In genomic region chr1:55317673-55318072, GRCh38 we compare ENCODE assay signal across 21 cellular contexts.
DNase-seq lines count a peak whose midpoint lies in the region; ATAC-seq, FAIRE-seq and TF ChIP-seq lines count a peak whose summit lies in the region.
"Had no signal": no experiment of that assay in that cellular context is flagged by ENCODE, and none has a peak within 500 bp of the region (broad histone marks: within the 10 kb centered on the region; RNA-seq: fewer than 3 reads in every experiment).

No MANE protein-coding gene starts in this region.

- no peak overlapping the region for H3K4me3 ChIP-seq in BLaER1
- H3K4me3 ChIP-seq in IMR-90 (ENCODE audit: insufficient read depth, low read depth, low read length): no peak overlapping the region
- no peak overlapping the region for H3K4me3 ChIP-seq in bronchial epithelial cell (ENCODE audit: low read depth, low read length)
- no peak overlapping the region for H3K4me3 ChIP-seq in right lobe of liver
- H3K4me3 ChIP-seq in H7 (ENCODE audit: insufficient read depth, low read depth, low read length): no peak overlapping the region
- H3K4me3 ChIP-seq: GM12878 had no signal

- H2AK9ac ChIP-seq in IMR-90 (replicated peaks; ENCODE audit: low read depth, low read length, poor library complexity): no peak overlapping the region

- H4K20me1 ChIP-seq in BLaER1 (no peaks in the 10 kb centered on the region), IMR-90 (ENCODE audit: insufficient read depth, low read length) (no peaks in the 10 kb centered on the region)

- no peak overlapping the region for H3K4ac ChIP-seq in IMR-90 (ENCODE audit: low read depth, low read length)

- no peak overlapping the region for H2BK15ac ChIP-seq in IMR-90 (ENCODE audit: low read depth, low read length)

- TF ChIP-seq CTCF in IMR-90 (conservative IDR thresholded peaks at IDR 0.05; ENCODE audit: low read depth, low read length): no peak
- no peak for TF ChIP-seq CTCF in bronchial epithelial cell (IDR thresholded peaks at IDR 0.05; ENCODE audit: insufficient read depth, low read length, severe bottlenecking)
- no peak for TF ChIP-seq CTCF in right lobe of liver (IDR thresholded peaks at IDR 0.05)

- H4K5ac ChIP-seq in IMR-90 (ENCODE audit: low read depth, low read length): no peak overlapping the region

- H3K4me2 ChIP-seq in BLaER1: peak overlapping the region; percentile 51
- H3K4me2 ChIP-seq in IMR-90 (ENCODE audit: low read depth, low read length): no peak overlapping the region
- H3K4me2 ChIP-seq: KMS-11, SK-N-SH had no signal

- H2BK20ac ChIP-seq in IMR-90 (ENCODE audit: low read depth, low read length): no peak overlapping the region

- no peaks in the 10 kb centered on the region for H3K79me1 ChIP-seq in IMR-90 (ENCODE audit: low read depth in 1 of 2, low read length in 2 of 2)

- H3K27me3 ChIP-seq in BLaER1 (no peaks in the 10 kb centered on the region), IMR-90 (ENCODE audit: control insufficient read depth, insufficient read depth, low read length) (0 out of 2 replicates have a peak, but pooled peaks cover 2% of the 10 kb centered on the region), bronchial epithelial cell (ENCODE audit: control insufficient read depth, insufficient read depth, low read length) (no peaks in the 10 kb centered on the region), right lobe of liver (no peaks in the 10 kb centered on the region), H7 (ENCODE audit: control insufficient read depth, insufficient read depth, low read length) (no peaks in the 10 kb centered on the region; the same call in 1 of the 2 replicates)
- H3K27me3 ChIP-seq: BE2C had no signal

- H3K36me3 ChIP-seq in BLaER1: no peaks in the 10 kb centered on the region
- no peaks in the 10 kb centered on the region for H3K36me3 ChIP-seq in IMR-90 (ENCODE audit: control insufficient read depth, insufficient read depth, low read length)
- no peaks in the 10 kb centered on the region for H3K36me3 ChIP-seq in bronchial epithelial cell (ENCODE audit: control insufficient read depth, insufficient read depth, low read length)
- H3K36me3 ChIP-seq in right lobe of liver: no peaks in the 10 kb centered on the region
- no peaks in the 10 kb centered on the region for H3K36me3 ChIP-seq in H7 (replicated peaks; ENCODE audit: control insufficient read depth, insufficient read depth, low read length)
- H3K36me3 ChIP-seq: BE2C had no signal

- H3K18ac ChIP-seq in IMR-90 (ENCODE audit: low read depth, low read length): no peak overlapping the region

- H2AK5ac ChIP-seq in IMR-90 (ENCODE audit: low read depth, low read length): 0 out of 2 replicates have a peak overlapping the region, but pooled peaks have one; percentile 11

- H3K9me3 ChIP-seq in BLaER1 (no peaks in the 10 kb centered on the region), IMR-90 (ENCODE audit: control insufficient read depth, insufficient read depth, low read length) (no peaks in the 10 kb centered on the region), right lobe of liver (no peaks in the 10 kb centered on the region)
- H3K9me3 ChIP-seq: BE2C, Caco-2, SK-N-SH had no signal

- TF ChIP-seq POLR2A in IMR-90 (IDR thresholded peaks at IDR 0.05; ENCODE audit: low read depth, low read length) (no peak), right lobe of liver (IDR thresholded peaks at IDR 0.05) (no peak)

- H4K8ac ChIP-seq in IMR-90 (ENCODE audit: low read depth in 2 of 2, low read length in 2 of 2): no peak overlapping the region; a peak in 1 of 4 replicates

- ATAC-seq in IMR-90 (ENCODE audit: low read depth): no peak
- ATAC-seq in right lobe of liver: peak in 3 of 4 donors; percentile 25 to 56 (median 45)
- ATAC-seq in HG02973 (IDR thresholded peaks at IDR 0.05; ENCODE audit: unreplicated experiment): no peak

- no TSS peak for BruUV-seq in IMR-90 (replicated peaks; lab: Mats Ljungman, UMichigan)

- in situ Hi-C loops in IMR-90 (cut with MboI; ENCODE audit: low sequenced_read_pairs): no loop called here

- dilution Hi-C loops in IMR-90 (cut with HindIII; ENCODE audit: low sequenced_read_pairs, unreplicated experiment): no loop called here

- H3K23ac ChIP-seq in IMR-90 (ENCODE audit: low read depth, low read length): no peak overlapping the region

- intact Hi-C loops in IMR-90 (cut with micrococcal nuclease): no loop called here
- intact Hi-C loops in right lobe of liver (cut with DNase I): no loop called here

- H3K9me1 ChIP-seq in IMR-90 (ENCODE audit: insufficient read depth, low read length): 0 out of 2 replicates have a peak, but pooled peaks cover 6% of the 10 kb centered on the region

- CTCF ChIA-PET in IMR-90 (lab: Yijun Ruan, JAX): interaction anchor here (1.0 to 1.1 kb wide), 2 partner anchors 9 to 11 kb away, joined by 3 read pairs; no protein-coding TSS in a partner anchor

- H3K9ac ChIP-seq in BLaER1 (no peak overlapping the region), IMR-90 (ENCODE audit: low read depth, low read length) (no peak overlapping the region)
- H3K9ac ChIP-seq: KMS-11, SK-N-SH had no signal

- H3K27ac ChIP-seq in BLaER1: no peak overlapping the region
- H3K27ac ChIP-seq in IMR-90 (ENCODE audit: insufficient read depth, low read length): no peak overlapping the region
- no peak overlapping the region for H3K27ac ChIP-seq in right lobe of liver
- H3K27ac ChIP-seq: KMS-11, RWPE1 had no signal

- TF ChIP-seq RAD21 in IMR-90 (IDR thresholded peaks at IDR 0.05; ENCODE audit: low read length): no peak

- H3K56ac ChIP-seq in IMR-90 (ENCODE audit: extremely low read depth, insufficient read depth, low read length): no peak overlapping the region

- no peak overlapping the region for H2AFZ ChIP-seq in IMR-90 (replicated peaks; ENCODE audit: low read length, poor library complexity)

- DNase-seq in IMR-90 (no peak), bronchial epithelial cell (ENCODE audit: low read depth) (no peak), right lobe of liver (no peak), NCI-H82 treated with DMSO at 0.1 percent for 48 hours (lab: John Stamatoyannopoulos, UW; ENCODE audit: unreplicated experiment) (no peak), H7 (no peak)
- DNase-seq: BE2C; Caco-2; CD4-positive, alpha-beta T cell; DMS 273 treated with DMSO at 0.1 percent for 48 hours; DMS79 treated with DMSO at 0.1 percent for 48 hours; H9; HFFc6; NCI-H1694; NCI-H446 treated with DMSO at 0.1 percent for 48 hours; SIG-M5; SK-N-SH had no signal

- FAIRE-seq in bronchial epithelial cell (lab: Jason Lieb, UNC): peak; percentile 18
- FAIRE-seq: GM12878 had no signal

- POLR2A ChIA-PET in IMR-90 (lab: Charles Lee; ENCODE audit: unreplicated experiment): no interaction called here

- H4K91ac ChIP-seq in IMR-90 (ENCODE audit: insufficient read depth, low read depth, low read length): no peak overlapping the region

- no peak overlapping the region for H2BK5ac ChIP-seq in IMR-90 (ENCODE audit: low read depth, low read length, poor library complexity, severe bottlenecking)

- no peak overlapping the region for H3K14ac ChIP-seq in IMR-90 (replicated peaks; ENCODE audit: low read depth, low read length)

- H3K4me1 ChIP-seq in BLaER1: peaks cover 28% of the 10 kb centered on the region
- H3K4me1 ChIP-seq in IMR-90 (ENCODE audit: control insufficient read depth, insufficient read depth, low read length): peaks cover 9% of the 10 kb centered on the region
- H3K4me1 ChIP-seq in right lobe of liver: no peaks in the 10 kb centered on the region
- H3K4me1 ChIP-seq: BE2C, Caco-2 had no signal

- WGBS in IMR-90 (ENCODE audit: extremely low coverage in 2 of 2, insufficient read length in 1 of 2), 2 experiments: no CpG with 5 or more reads among the region's 3 CpGs
- WGBS in right lobe of liver (ENCODE audit: insufficient coverage, low coverage, low lambda C conversion rate, missing lambda C conversion rate): 57% methylated on average over 3 of the region's 3 CpGs

- no peak overlapping the region for H2BK120ac ChIP-seq in IMR-90 (ENCODE audit: low read depth, low read length)

TF ChIP-seq in IMR-90, 13 proteins besides CTCF, POLR2A, EP300 and RAD21:
- TF ChIP-seq NFE2L2 (IDR thresholded peaks at IDR 0.05; ENCODE audit: low read depth, low read length) (no peak), FOS (IDR thresholded peaks at IDR 0.05; ENCODE audit: low read depth, low read length) (no peak), USF2 (IDR thresholded peaks at IDR 0.05; ENCODE audit: low read depth, low read length) (no peak), MAFK (IDR thresholded peaks at IDR 0.05; ENCODE audit: low read depth, low read length) (no peak), SMC3 (IDR thresholded peaks at IDR 0.05; ENCODE audit: low read depth, low read length) (no peak), BHLHE40 (IDR thresholded peaks at IDR 0.05; ENCODE audit: low read depth, low read length) (no peak)

Comparison
In these comparisons a context has a peak if more than half of its experiments do, and no peak if none do; other contexts are left out.
1. ATAC-seq: peak in right lobe of liver (3 of 4); none in IMR-90 (single experiment) and HG02973 (single experiment).